8 cellular contexts compared by ENCODE assay signal in genomic region chr1:64898107-64898861, GRCh38.
DNase-seq lines count a peak whose midpoint lies in the region; ATAC-seq, FAIRE-seq and TF ChIP-seq lines count a peak whose summit lies in the region.

No MANE protein-coding gene starts in this region.

- peak overlapping the region; percentile 63 for H3K4me2 ChIP-seq in DOHH2 (ENCODE audit: low read length)
- H3K4me2 ChIP-seq in HepG2 (ENCODE audit: low read depth, low read length), result peak overlapping the region; percentile 46

- no peaks in the 10 kb centered on the region for H3K9me2 ChIP-seq in DOHH2 (replicated peaks; ENCODE audit: control insufficient read depth, low read length)

- H4K20me1 ChIP-seq in DOHH2 (ENCODE audit: control insufficient read depth, insufficient read depth, low read depth, low read length) (peaks cover 6% of the 10 kb centered on the region; the same call in 1 of the 2 replicates), HepG2 (ENCODE audit: insufficient read depth, low read length) (0 out of 2 replicates have a peak, but pooled peaks cover 7% of the 10 kb centered on the region)

- in situ Hi-C loops in HepG2 (cut with HindIII; ENCODE audit: extremely low pct_ligation_motif_present, low pct_unique_long_range_greater_than_20kb), result loop anchor here (10.0 kb wide), 1 partner anchor 67 kb away; the partner anchor contains the start of gene JAK1

- H3K79me2 ChIP-seq in DOHH2 (ENCODE audit: control insufficient read depth, low read length) (peaks cover 90% of the 10 kb centered on the region), HepG2 (ENCODE audit: insufficient read depth, low read length) (peaks cover 46% of the 10 kb centered on the region)

- peaks cover 2 to 9% of the 10 kb centered on the region in 2 donors for H3K9me3 Mint-ChIP-seq in stimulated activated naive B cell treated with anti-CD40 and anti-IgM and Interleukin-4, amounts not matched to agents 10 μg/mL and 1 μg/mL and 100 μg/mL, for 72 hours

- CTCF ChIA-PET in HepG2 (lab: Yijun Ruan, JAX; ENCODE audit: low intra/inter-chr PET ratio, low total read pairs), result no interaction called here

- TF ChIP-seq EP300 in HepG2 (IDR thresholded peaks at IDR 0.05; ENCODE audit: low read depth in 2 of 2, low read length in 2 of 2) (peak; percentile 36 to 64; a peak in 2 of 4 replicates), HepG2 (CRISPR knock-in tag; IDR thresholded peaks at IDR 0.05; ENCODE audit: borderline replicate concordance) (peak; percentile 19; the same call in 1 of the 2 replicates)

- 0% methylated on average over 4 of the region's 4 CpGs for WGBS in HepG2 (ENCODE audit: low lambda C conversion rate)

- no peaks in the 10 kb centered on the region for H3K27me3 Mint-ChIP-seq in stimulated activated naive B cell treated with anti-CD40 and anti-IgM and Interleukin-4, amounts not matched to agents 10 μg/mL and 1 μg/mL and 100 μg/mL, for 72 hours

- POLR2A ChIA-PET in HepG2 (lab: Yijun Ruan, JAX), result interaction anchor here (0.6 to 1.7 kb wide), 8 partner anchors 8 to 84 kb away, joined by 3 to 13 read pairs (median 4); partner anchors contain the start of gene JAK1

- peaks cover 58% of the 10 kb centered on the region for H3K4me1 ChIP-seq in DOHH2 (ENCODE audit: control insufficient read depth, low read length)
- peaks cover 9% of the 10 kb centered on the region for H3K4me1 ChIP-seq in colonic mucosa
- peaks cover 48% of the 10 kb centered on the region for H3K4me1 ChIP-seq in HepG2 (ENCODE audit: insufficient read depth, low read length)

- no peaks in the 10 kb centered on the region for H3F3A ChIP-seq in DOHH2 (ENCODE audit: control insufficient read depth, insufficient read depth)

- no peak for TF ChIP-seq POLR2A in HepG2 (IDR thresholded peaks at IDR 0.05; ENCODE audit: insufficient read depth in 1 of 2, low read depth in 2 of 2, low read length in 2 of 2)

- intact Hi-C loops in colonic mucosa (cut with DNase I) (no loop called here), HepG2 (cut with micrococcal nuclease; ENCODE audit: unreplicated experiment) (loop anchor here (2.0 to 5.0 kb wide), 2 partner anchors 19 to 69 kb away; partner anchors contain the start of gene JAK1)

- DNase-seq in RPMI7951 (ENCODE audit: low read depth) (peak; percentile 97), colonic mucosa (peak; percentile 85), HepG2 (ENCODE audit: low spot score) (peak; percentile 91)
- DNase-seq in stimulated activated naive B cell treated with anti-CD40 and anti-IgM and Interleukin-4, amounts not matched to agents 10 μg/mL and 1 μg/mL and 100 μg/mL, for 72 hours, result no peak
- no peak for DNase-seq in activated CD4-positive, CD25-positive, alpha-beta regulatory T cell treated with anti-CD3 and anti-CD28 coated beads, Interleukin-2, amount 50 U/mL, for 72 hours

- H3K27ac ChIP-seq in DOHH2 (ENCODE audit: low read depth, low read length) (peak overlapping the region; percentile 59), colonic mucosa (peak overlapping the region; percentile 78), HepG2 (ENCODE audit: extremely low read length, insufficient read depth, low read length) (peak overlapping the region; percentile 55)

- no peak for TF ChIP-seq CTCF in DOHH2 (IDR thresholded peaks at IDR 0.05; ENCODE audit: low read depth, low read length, poor library complexity, severe bottlenecking)
- no peak for TF ChIP-seq CTCF in colonic mucosa (IDR thresholded peaks at IDR 0.05)
- no peak for TF ChIP-seq CTCF in HepG2 (CRISPR knock-in tag; IDR thresholded peaks at IDR 0.05)

- H3K9ac ChIP-seq in colonic mucosa (ENCODE audit: low read depth in 2 of 2, low read length in 2 of 2) (no peak overlapping the region), HepG2 (ENCODE audit: insufficient read depth, low read depth, low read length) (peak overlapping the region; percentile 7; the same call in 1 of the 2 replicates)

- H3K4me1 Mint-ChIP-seq in stimulated activated naive B cell treated with anti-CD40 and anti-IgM and Interleukin-4, amounts not matched to agents 10 μg/mL and 1 μg/mL and 100 μg/mL, for 72 hours, result peaks cover 63 to 82% of the 10 kb centered on the region in 2 donors

- ATAC-seq in GM19468 (IDR thresholded peaks at IDR 0.05; ENCODE audit: extremely low read depth, unreplicated experiment) (peak; percentile 69), HG03469 (IDR thresholded peaks at IDR 0.05; ENCODE audit: unreplicated experiment) (peak; percentile 57), HepG2 (peak; percentile 99)
- ATAC-seq in stimulated activated naive B cell treated with anti-CD40 and anti-IgM and Interleukin-4, amounts not matched to agents 10 μg/mL and 1 μg/mL and 100 μg/mL, for 72 hours (replicated peaks), result peak; percentile 48 to 61

- no peak for TF ChIP-seq RAD21 in HepG2 (CRISPR knock-in tag; IDR thresholded peaks at IDR 0.05)

- H3K27me3 ChIP-seq in DOHH2 (ENCODE audit: control insufficient read depth, low read length), result no peaks in the 10 kb centered on the region
- no peaks in the 10 kb centered on the region for H3K27me3 ChIP-seq in colonic mucosa
- no peaks in the 10 kb centered on the region for H3K27me3 ChIP-seq in HepG2 (ENCODE audit: control insufficient read depth in 1 of 2, insufficient read depth in 2 of 2, low read length in 2 of 2)

- no peak overlapping the region for H3K4me3 Mint-ChIP-seq in stimulated activated naive B cell treated with anti-CD40 and anti-IgM and Interleukin-4, amounts not matched to agents 10 μg/mL and 1 μg/mL and 100 μg/mL, for 72 hours

- no peak overlapping the region for H2AFZ ChIP-seq in HepG2 (ENCODE audit: low read length)

- H3K9me3 ChIP-seq in DOHH2 (ENCODE audit: control insufficient read depth, insufficient read depth, low read length) (no peaks in the 10 kb centered on the region), colonic mucosa (no peaks in the 10 kb centered on the region), HepG2 (ENCODE audit: low read length) (no peaks in the 10 kb centered on the region)

- peaks cover 2 to 12% of the 10 kb centered on the region in 2 donors for H3K36me3 Mint-ChIP-seq in stimulated activated naive B cell treated with anti-CD40 and anti-IgM and Interleukin-4, amounts not matched to agents 10 μg/mL and 1 μg/mL and 100 μg/mL, for 72 hours

- H3K36me3 ChIP-seq in DOHH2 (ENCODE audit: control insufficient read depth, low read length) (no peaks in the 10 kb centered on the region), colonic mucosa (no peaks in the 10 kb centered on the region), HepG2 (replicated peaks in 1 of 2; ENCODE audit: control insufficient read depth in 1 of 2, insufficient read depth in 2 of 2, low read length in 2 of 2) (no peaks in the 10 kb centered on the region)

- BruUV-seq in HepG2 (replicated peaks; lab: Mats Ljungman, UMichigan), result TSS peak; percentile 55

- peak overlapping the region; percentile 48 for H3K4me3 ChIP-seq in DOHH2 (ENCODE audit: low read length)
- no peak overlapping the region for H3K4me3 ChIP-seq in colonic mucosa
- H3K4me3 ChIP-seq in HepG2 (replicated peaks in 1 of 3; ENCODE audit: insufficient read depth in 1 of 3, low read depth in 2 of 3, low read length in 3 of 3), result no peak overlapping the region; a peak in 2 of 6 replicates

- H3K27ac Mint-ChIP-seq in stimulated activated naive B cell treated with anti-CD40 and anti-IgM and Interleukin-4, amounts not matched to agents 10 μg/mL and 1 μg/mL and 100 μg/mL, for 72 hours, result no peak overlapping the region

- peak; percentile 90 for FAIRE-seq in HepG2 (lab: Jason Lieb, UNC)

TF ChIP-seq in HepG2, 621 proteins besides CTCF, POLR2A, EP300 and RAD21 (continues in another document):
- TF ChIP-seq SP140L (CRISPR knock-in tag; IDR thresholded peaks at IDR 0.05; ENCODE audit: borderline replicate concordance) (no peak), RBAK (CRISPR knock-in tag; IDR thresholded peaks at IDR 0.05) (no peak), NFYC (CRISPR knock-in tag; IDR thresholded peaks at IDR 0.05) (no peak), ZNF709 (CRISPR knock-in tag; IDR thresholded peaks at IDR 0.05) (no peak), NCOA2 (CRISPR knock-in tag; IDR thresholded peaks at IDR 0.05) (peak; percentile 54), THAP11 (CRISPR knock-in tag; IDR thresholded peaks at IDR 0.05) (no peak; the same call in 1 of the 2 replicates), TRIM22 (IDR thresholded peaks at IDR 0.05) (no peak), MIER3 (CRISPR knock-in tag; IDR thresholded peaks at IDR 0.05; ENCODE audit: borderline replicate concordance) (peak; percentile 72; the same call in 1 of the 2 replicates), U2AF2 (IDR thresholded peaks at IDR 0.05; ENCODE audit: low read depth, low read length) (no peak), RFX3 (CRISPR knock-in tag; IDR thresholded peaks at IDR 0.05) (no peak), JUNB (CRISPR knock-in tag; IDR thresholded peaks at IDR 0.05; ENCODE audit: borderline replicate concordance) (peak; percentile 78)
- TF ChIP-seq, protein P1, sequence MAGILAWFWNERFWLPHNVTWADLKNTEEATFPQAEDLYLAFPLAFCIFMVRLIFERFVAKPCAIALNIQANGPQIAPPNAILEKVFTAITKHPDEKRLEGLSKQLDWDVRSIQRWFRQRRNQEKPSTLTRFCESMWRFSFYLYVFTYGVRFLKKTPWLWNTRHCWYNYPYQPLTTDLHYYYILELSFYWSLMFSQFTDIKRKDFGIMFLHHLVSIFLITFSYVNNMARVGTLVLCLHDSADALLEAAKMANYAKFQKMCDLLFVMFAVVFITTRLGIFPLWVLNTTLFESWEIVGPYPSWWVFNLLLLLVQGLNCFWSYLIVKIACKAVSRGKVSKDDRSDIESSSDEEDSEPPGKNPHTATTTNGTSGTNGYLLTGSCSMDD (CRISPR knock-in tag; IDR thresholded peaks at IDR 0.05), result no peak

Comparison
In these comparisons a context has a peak if more than half of its experiments do, and no peak if none do; other contexts are left out.
1. DNase-seq: peak in RPMI7951 (single experiment), colonic mucosa (single experiment) and HepG2 (single experiment); none in stimulated activated naive B cell treated with anti-CD40 and anti-IgM and Interleukin-4, amounts not matched to agents 10 μg/mL and 1 μg/mL and 100 μg/mL, for 72 hours (single experiment) and activated CD4-positive, CD25-positive, alpha-beta regulatory T cell treated with anti-CD3 and anti-CD28 coated beads, Interleukin-2, amount 50 U/mL, for 72 hours (single experiment).
2. Peak in every context shown above with its lines, with median percentiles within 50 percentile points of each other: H3K27ac ChIP-seq and ATAC-seq.